8 cellular contexts compared by ENCODE assay signal in genomic region chr2:161223139-161223732, GRCh38.
A peak's percentile ranks its signal among the peaks of the same experiment; 100 is the strongest.
DNase-seq lines count a peak whose midpoint lies in the region; TF ChIP-seq lines count a peak whose summit lies in the region.

No MANE protein-coding gene starts in this region.

- no peaks in the 10 kb centered on the region for H3K4me1 ChIP-seq in mammary epithelial cell (ENCODE audit: insufficient read depth, low read length)

- H3K9ac ChIP-seq in mammary epithelial cell (ENCODE audit: insufficient read depth, low read length) = no peak overlapping the region

- H3K27me3 ChIP-seq in mammary epithelial cell (ENCODE audit: insufficient read depth, low read length) (no peaks in the 10 kb centered on the region), H7 (ENCODE audit: control insufficient read depth, insufficient read depth, low read length) (no peaks in the 10 kb centered on the region)

- WGBS in mammary epithelial cell (ENCODE audit: low coverage, missing lambda C conversion rate) = 54% methylated on average over 3 of the region's 3 CpGs

- no peaks in the 10 kb centered on the region for H3K9me3 ChIP-seq in mammary epithelial cell (replicated peaks; ENCODE audit: insufficient read depth, low read length)

- dilution Hi-C loops in mammary epithelial cell (cut with HindIII; ENCODE audit: low sequenced_read_pairs) = no loop called here

- BruUV-seq in mammary epithelial cell (replicated peaks; lab: Mats Ljungman, UMichigan) = no TSS peak

- TF ChIP-seq CTCF in mammary epithelial cell (conservative IDR thresholded peaks at IDR 0.05 in 1 of 2, IDR thresholded peaks at IDR 0.05 in 1 of 2; ENCODE audit: extremely low read depth in 1 of 2, insufficient read depth in 1 of 2, low read depth in 1 of 2, low read length in 2 of 2) = peak; percentile 61 to 62

- H3K36me3 ChIP-seq in mammary epithelial cell (ENCODE audit: insufficient read depth, low read length) (peaks cover 17% of the 10 kb centered on the region), H7 (replicated peaks; ENCODE audit: control insufficient read depth, insufficient read depth, low read length) (no peaks in the 10 kb centered on the region; the same call in 1 of the 2 replicates)

- in situ Hi-C loops in mammary epithelial cell (cut with MboI; ENCODE audit: low sequenced_read_pairs in 2 of 2) = no loop called here

- H3K4me3 ChIP-seq in mammary epithelial cell (replicated peaks in 1 of 3; ENCODE audit: insufficient read depth in 1 of 3, low read depth in 2 of 3, low read length in 3 of 3) (no peak overlapping the region), H7 (ENCODE audit: insufficient read depth, low read depth, low read length) (no peak overlapping the region)

- CTCF ChIA-PET in mammary epithelial cell (lab: Charles Lee; ENCODE audit: low non-redundant PET) = interaction anchor here (0.6 kb wide), 1 partner anchor 90 kb away, joined by 10 read pairs; no protein-coding TSS in a partner anchor

- no peaks in the 10 kb centered on the region for H3K79me2 ChIP-seq in mammary epithelial cell (ENCODE audit: insufficient read depth, low read length)

- intact Hi-C loops in mammary epithelial cell (cut with micrococcal nuclease) = loop anchor here (1.0 kb wide), 1 partner anchor 50 kb away; no protein-coding TSS in a partner anchor

- H4K20me1 ChIP-seq in mammary epithelial cell (ENCODE audit: insufficient read depth, low read length) = no peaks in the 10 kb centered on the region

- H3K4me2 ChIP-seq in mammary epithelial cell (ENCODE audit: insufficient read depth, low read depth, low read length) = no peak overlapping the region

- H3K27ac ChIP-seq in mammary epithelial cell (ENCODE audit: insufficient read depth, low read depth, low read length) = no peak overlapping the region

- H2AFZ ChIP-seq in mammary epithelial cell (ENCODE audit: low read depth, low read length) = no peak overlapping the region

- DNase-seq in NCI-H2171 treated with DMSO at 0.1 percent for 48 hours (lab: John Stamatoyannopoulos, UW) (peak; percentile 52), NCI-H2171 (lab: John Stamatoyannopoulos, UW) (no peak), H4 (ENCODE audit: low spot score) (peak; percentile 16), NCI-H2227 (lab: John Stamatoyannopoulos, UW; ENCODE audit: unreplicated experiment) (peak; percentile 68), mammary epithelial cell (peak; percentile 24), lung microvascular endothelial cell (ENCODE audit: low read depth in 2 of 2) (peak; percentile 67 to 74), H7 (no peak)
- DNase-seq in activated T-cell treated with anti-CD3 and anti-CD28 coated beads, Interleukin-2, amount 50 U/mL, for 1 hour = no peak

Comparison
In these comparisons a context has a peak if more than half of its experiments do, and no peak if none do; other contexts are left out.
1. DNase-seq: peak in NCI-H2171 treated with DMSO at 0.1 percent for 48 hours (single experiment), H4 (single experiment), NCI-H2227 (single experiment), mammary epithelial cell (single experiment) and lung microvascular endothelial cell (2 of 2); none in NCI-H2171 (single experiment), activated T-cell treated with anti-CD3 and anti-CD28 coated beads, Interleukin-2, amount 50 U/mL, for 1 hour (single experiment) and H7 (single experiment).